Comparison of ENCODE assay signal across 12 cellular contexts in genomic region chr14:73426877-73427276, GRCh38. TPM values are rescaled to one million over a fixed set of nuclear protein-coding genes. Genes with fewer than 3 reads are reported as not detected.
DNase-seq lines count a peak whose midpoint lies in the region; TF ChIP-seq lines count a peak whose summit lies in the region.
"Had no signal": no experiment of that assay in that cellular context is flagged by ENCODE, and none has a peak within 500 bp of the region (broad histone marks: within the 10 kb centered on the region; RNA-seq: fewer than 3 reads in every experiment).

No MANE protein-coding gene starts in this region.

- intact Hi-C loops in left ventricle myocardium inferior (cut with micrococcal nuclease) = no loop called here

- no peak overlapping the region for H2AFZ ChIP-seq in smooth muscle cell (ENCODE audit: low read depth)

- peak overlapping the region; percentile 7 for H3K4me2 ChIP-seq in smooth muscle cell
- H3K4me2 ChIP-seq: KMS-11 had no signal

- no peaks in the 10 kb centered on the region for H3K9me3 ChIP-seq in left ventricle myocardium inferior (replicated peaks)
- no peaks in the 10 kb centered on the region for H3K9me3 ChIP-seq in smooth muscle cell (replicated peaks; ENCODE audit: low read depth)
- H3K9me3 ChIP-seq: psoas muscle had no signal

- H3K4me1 ChIP-seq in left ventricle myocardium inferior (peaks cover 65% of the 10 kb centered on the region), smooth muscle cell (ENCODE audit: low read depth) (no peaks in the 10 kb centered on the region)

- peaks cover 21% of the 10 kb centered on the region for H3F3A ChIP-seq in smooth muscle cell (ENCODE audit: low read depth)

- H3K36me3 ChIP-seq in left ventricle myocardium inferior = no peaks in the 10 kb centered on the region
- H3K36me3 ChIP-seq in smooth muscle cell (ENCODE audit: low read depth) = no peaks in the 10 kb centered on the region

- H3K27me3 ChIP-seq in left ventricle myocardium inferior (ENCODE audit: low read depth) (no peaks in the 10 kb centered on the region), smooth muscle cell (ENCODE audit: low read depth) (no peaks in the 10 kb centered on the region)

- TF ChIP-seq CTCF in GM12865 (IDR thresholded peaks at IDR 0.05; ENCODE audit: insufficient read depth, low read depth, low read length, missing control alignments) = no peak
- no peak for TF ChIP-seq CTCF in left ventricle myocardium inferior (IDR thresholded peaks at IDR 0.05; ENCODE audit: borderline replicate concordance)
- TF ChIP-seq CTCF in smooth muscle cell (IDR thresholded peaks at IDR 0.05; ENCODE audit: borderline replicate concordance, insufficient read depth, poor library complexity, severe bottlenecking) = no peak

- DNase-seq in GM12865 (ENCODE audit: low read depth) (peak; percentile 14), amniotic epithelial cell (ENCODE audit: low read depth) (peak; percentile 58), left ventricle myocardium inferior (no peak), smooth muscle cell (lab: John Stamatoyannopoulos, UW; ENCODE audit: unreplicated experiment) (no peak), NCI-H2227 treated with DMSO at 0.1 percent for 48 hours (lab: John Stamatoyannopoulos, UW) (no peak), DMS 273 treated with DMSO at 0.1 percent for 48 hours (lab: John Stamatoyannopoulos, UW) (no peak), NCI-H1105 (lab: John Stamatoyannopoulos, UW) (no peak)
- no peak for DNase-seq in activated CD4-positive, CD25-positive, alpha-beta regulatory T cell (lab: John Stamatoyannopoulos, UW)
- DNase-seq: activated T-cell treated with anti-CD3 and anti-CD28 coated beads, Interleukin-2, amount 50 U/mL, for 48 hours; psoas muscle had no signal

- peaks cover 100% of the 10 kb centered on the region for H4K20me1 ChIP-seq in smooth muscle cell (ENCODE audit: low read depth)

- H3K4me3 ChIP-seq in GM12865 (ENCODE audit: low read depth, low read length) (no peak overlapping the region), left ventricle myocardium inferior (no peak overlapping the region), smooth muscle cell (no peak overlapping the region)
- H3K4me3 ChIP-seq: coronary artery, psoas muscle had no signal

- peak overlapping the region; percentile 76 for H3K27ac ChIP-seq in left ventricle myocardium inferior (replicated peaks)
- peak overlapping the region; percentile 55 for H3K27ac ChIP-seq in smooth muscle cell (ENCODE audit: low read depth)
- H3K27ac ChIP-seq: KMS-11, psoas muscle had no signal

- H3K79me2 ChIP-seq in smooth muscle cell (ENCODE audit: low read depth) = peaks cover 96% of the 10 kb centered on the region

- no peak overlapping the region for H3K9ac ChIP-seq in smooth muscle cell (ENCODE audit: low read depth)
- H3K9ac ChIP-seq: KMS-11 had no signal

- 43% methylated on average over 5 of the region's 5 CpGs for WGBS in smooth muscle cell (ENCODE audit: low lambda C conversion rate)

RNA-seq across cellular contexts. Expression of gene NUMB, which starts 31.5 kb away (rescaled TPM):
- total RNA-seq in left ventricle myocardium inferior = 32.1 TPM
- 34.5 and 39.7 TPM in 2 replicates for total RNA-seq in smooth muscle cell
- polyA plus RNA-seq in smooth muscle cell = 54.6 and 57.4 TPM in 2 replicates

Comparison
In these comparisons a context has a peak if more than half of its experiments do, and no peak if none do; other contexts are left out.
1. DNase-seq: peak in GM12865 (single experiment) and amniotic epithelial cell (single experiment); none in left ventricle myocardium inferior (single experiment), smooth muscle cell (single experiment), NCI-H2227 treated with DMSO at 0.1 percent for 48 hours (single experiment), DMS 273 treated with DMSO at 0.1 percent for 48 hours (single experiment), activated CD4-positive, CD25-positive, alpha-beta regulatory T cell (0 of 4) and NCI-H1105 (single experiment).